In genomic region chr16:81779540-81780320, GRCh38 we compare ENCODE assay signal across 9 cellular contexts. TPM values are rescaled to one million over a fixed set of nuclear protein-coding genes. Genes with fewer than 3 reads are reported as not detected.
DNase-seq lines count a peak whose midpoint lies in the region; ATAC-seq, FAIRE-seq and TF ChIP-seq lines count a peak whose summit lies in the region.
"Had no signal": no experiment of that assay in that cellular context is flagged by ENCODE, and none has a peak within 500 bp of the region (broad histone marks: within the 10 kb centered on the region; RNA-seq: fewer than 3 reads in every experiment).

No MANE protein-coding gene starts in this region.

- no peaks in the 10 kb centered on the region for H3K79me2 ChIP-seq in endothelial cell of umbilical vein (ENCODE audit: control insufficient read depth, insufficient read depth, low read length)

- H3K9me3 ChIP-seq in Panc1 (ENCODE audit: control insufficient read depth, insufficient read depth, low read depth, low read length), result no peaks in the 10 kb centered on the region
- no peaks in the 10 kb centered on the region for H3K9me3 ChIP-seq in endothelial cell of umbilical vein (replicated peaks; ENCODE audit: control insufficient read depth, insufficient read depth, low read length)

- peak overlapping the region; percentile 28 to 78 for H3K27ac Mint-ChIP-seq in natural killer cell treated with Interleukin-12 subunit alpha and Interleukin-12 subunit beta and Interleukin-15 and Interleukin-18, amount 100 ng/mL, for 72 hours

- H3K36me3 Mint-ChIP-seq in natural killer cell treated with Interleukin-12 subunit alpha and Interleukin-12 subunit beta and Interleukin-15 and Interleukin-18, amount 100 ng/mL, for 72 hours, result no peaks in the 10 kb centered on the region

- DNase-seq in Panc1 (ENCODE audit: low read depth, low spot score), result no peak
- peak; percentile 12 for DNase-seq in endothelial cell of umbilical vein (ENCODE audit: low read depth, low spot score)
- peak; percentile 61 for DNase-seq in natural killer cell treated with Interleukin-12 subunit alpha and Interleukin-12 subunit beta and Interleukin-15 and Interleukin-18, amount 100 ng/mL, for 72 hours (ENCODE audit: low spot score)
- no peak for DNase-seq in NCI-H1105 treated with DMSO at 0.1 percent for 48 hours (lab: John Stamatoyannopoulos, UW)
- no peak for DNase-seq in GM13976 (ENCODE audit: low spot score)
- no peak for DNase-seq in NCI-H2227 treated with DMSO at 0.1 percent for 48 hours (lab: John Stamatoyannopoulos, UW)

- H4K20me1 ChIP-seq in endothelial cell of umbilical vein (replicated peaks; ENCODE audit: control insufficient read depth, extremely low read depth, insufficient read depth, low read length), result no peaks in the 10 kb centered on the region

- H3K27ac ChIP-seq in Panc1 (ENCODE audit: low read length) (no peak overlapping the region), endothelial cell of umbilical vein (ENCODE audit: insufficient read depth, low read depth, low read length) (no peak overlapping the region)
- H3K27ac ChIP-seq: VCaP had no signal

- dilution Hi-C loops in endothelial cell of umbilical vein (cut with MboI; ENCODE audit: extremely low pct_ligation_motif_present, low sequenced_read_pairs), result no loop called here

- in situ Hi-C loops in Panc1 (cut with HindIII; ENCODE audit: low pct_unique_long_range_greater_than_20kb, low sequenced_read_pairs) (no loop called here), GM13976 (cut with MboI; ENCODE audit: low sequenced_read_pairs, unreplicated experiment) (no loop called here)

- POLR2A ChIA-PET in Panc1 (lab: Charles Lee) (no interaction called here), endothelial cell of umbilical vein (lab: Charles Lee) (interaction anchor here (0.5 to 0.6 kb wide), 2 partner anchors 130 to 377 kb away, joined by 4 to 12 read pairs; no protein-coding TSS in a partner anchor)

- FAIRE-seq in endothelial cell of umbilical vein (lab: Jason Lieb, UNC), result no peak

- peaks cover 33 to 34% of the 10 kb centered on the region in 2 donors for H3K4me1 Mint-ChIP-seq in natural killer cell treated with Interleukin-12 subunit alpha and Interleukin-12 subunit beta and Interleukin-15 and Interleukin-18, amount 100 ng/mL, for 72 hours (ENCODE audit: low read depth in 2 of 2)

- TF ChIP-seq CTCF in GM12875 (IDR thresholded peaks at IDR 0.05; ENCODE audit: borderline replicate concordance, insufficient read depth, low read depth, low read length) (no peak), Panc1 (IDR thresholded peaks at IDR 0.05) (no peak), endothelial cell of umbilical vein (IDR thresholded peaks at IDR 0.05; ENCODE audit: extremely low read depth in 1 of 2, insufficient read depth in 1 of 2, low read depth in 1 of 2, low read length in 2 of 2) (no peak), GM13976 (IDR thresholded peaks at IDR 0.05; ENCODE audit: borderline replicate concordance, control extremely low read depth, extremely low read depth, insufficient read depth, missing control alignments) (no peak)

- H3K4me1 ChIP-seq in Panc1 (ENCODE audit: control insufficient read depth, insufficient read depth, low read length), result no peaks in the 10 kb centered on the region
- H3K4me1 ChIP-seq in endothelial cell of umbilical vein (ENCODE audit: control insufficient read depth, extremely low read depth, insufficient read depth, low read length), result peaks cover 6% of the 10 kb centered on the region

- no peaks in the 10 kb centered on the region for H3K9me3 Mint-ChIP-seq in natural killer cell treated with Interleukin-12 subunit alpha and Interleukin-12 subunit beta and Interleukin-15 and Interleukin-18, amount 100 ng/mL, for 72 hours

- no peaks in the 10 kb centered on the region for H3K27me3 Mint-ChIP-seq in natural killer cell treated with Interleukin-12 subunit alpha and Interleukin-12 subunit beta and Interleukin-15 and Interleukin-18, amount 100 ng/mL, for 72 hours

- H3K9ac ChIP-seq in endothelial cell of umbilical vein (replicated peaks; ENCODE audit: extremely low read depth, insufficient read depth, low read length), result peak overlapping the region; percentile 25

- peak overlapping the region; percentile 72 for H3K4me2 ChIP-seq in endothelial cell of umbilical vein (ENCODE audit: insufficient read depth, low read length)

- BruUV-seq in Panc1 (replicated peaks; lab: Mats Ljungman, UMichigan), result no TSS peak
- no TSS peak for BruUV-seq in endothelial cell of umbilical vein (replicated peaks; lab: Mats Ljungman, UMichigan)

- peak overlapping the region; percentile 96 for H2AFZ ChIP-seq in endothelial cell of umbilical vein (ENCODE audit: low read depth, low read length)

- no peaks in the 10 kb centered on the region for H3K27me3 ChIP-seq in Panc1 (ENCODE audit: control insufficient read depth, insufficient read depth, low read length)
- peaks cover 5% of the 10 kb centered on the region in 2 experiments for H3K27me3 ChIP-seq in endothelial cell of umbilical vein (ENCODE audit: control insufficient read depth in 2 of 2, insufficient read depth in 2 of 2, low read length in 2 of 2)

- no peaks in the 10 kb centered on the region for H3K9me1 ChIP-seq in endothelial cell of umbilical vein (replicated peaks; ENCODE audit: control insufficient read depth, extremely low read depth, insufficient read depth, low read length)

- H3K4me3 ChIP-seq in GM12875 (ENCODE audit: low read depth, low read length) (peak overlapping the region; percentile 81), Panc1 (ENCODE audit: low read depth in 2 of 2, low read length in 2 of 2) (peak overlapping the region; percentile 49 to 52), endothelial cell of umbilical vein (replicated peaks in 1 of 3; ENCODE audit: insufficient read depth in 1 of 3, low read depth in 1 of 3, low read length in 3 of 3) (peak overlapping the region; percentile 22 to 85 (median 59))

- no peak for TF ChIP-seq POLR2A in endothelial cell of umbilical vein (IDR thresholded peaks at IDR 0.05; ENCODE audit: low read depth, low read length)

- peak overlapping the region; percentile 94 for H3K4me3 Mint-ChIP-seq in natural killer cell treated with Interleukin-12 subunit alpha and Interleukin-12 subunit beta and Interleukin-15 and Interleukin-18, amount 100 ng/mL, for 72 hours

- ATAC-seq in HG02588 (IDR thresholded peaks at IDR 0.05; ENCODE audit: unreplicated experiment), result peak; percentile 19
- ATAC-seq in Panc1, result peak; percentile 58
- peak; percentile 55 to 57 for ATAC-seq in natural killer cell treated with Interleukin-12 subunit alpha and Interleukin-12 subunit beta and Interleukin-15 and Interleukin-18, amount 100 ng/mL, for 72 hours

- CTCF ChIA-PET in Panc1 (lab: Charles Lee), result no interaction called here
- CTCF ChIA-PET in endothelial cell of umbilical vein (lab: Charles Lee), result interaction anchor here (1.5 to 3.5 kb wide), 2 partner anchors 23 to 94 kb away, joined by 4 to 27 read pairs; no protein-coding TSS in a partner anchor

- no peaks in the 10 kb centered on the region for H3K36me3 ChIP-seq in Panc1 (ENCODE audit: control insufficient read depth, insufficient read depth, low read length)
- no peaks in the 10 kb centered on the region for H3K36me3 ChIP-seq in endothelial cell of umbilical vein (ENCODE audit: control insufficient read depth in 2 of 2, extremely low read depth in 1 of 2, insufficient read depth in 2 of 2, low read length in 2 of 2)

- intact Hi-C loops in Panc1 (cut with micrococcal nuclease; ENCODE audit: unreplicated experiment) (loop anchor here (10.0 kb wide), 1 partner anchor 95 kb away; no protein-coding TSS in a partner anchor), endothelial cell of umbilical vein (cut with micrococcal nuclease) (loop anchor here (1.0 to 2.0 kb wide), 3 partner anchors 23 to 465 kb away; partner anchors contain the start of gene GAN)

TF ChIP-seq in endothelial cell of umbilical vein, 7 proteins besides CTCF, POLR2A, EP300 and RAD21:
- TF ChIP-seq GATA2 (IDR thresholded peaks at IDR 0.05; ENCODE audit: insufficient read depth, insufficient read length, low read depth, low read length) (no peak), MYC (IDR thresholded peaks at IDR 0.05; ENCODE audit: low read depth, low read length) (no peak), POLR2AphosphoS5 (IDR thresholded peaks at IDR 0.05; ENCODE audit: insufficient read depth, low read depth, low read length) (no peak)

RNA-seq across cellular contexts. Expression of gene PLCG2, which starts 0.6 kb away (rescaled TPM):
- total RNA-seq in Panc1 (2021; ENCODE audit: unreplicated experiment) (10.8 TPM), endothelial cell of umbilical vein (9.6 and 13.6 TPM in 2 replicates)
- 5.4 TPM for polyA plus RNA-seq in Panc1 (2012; ENCODE audit: insufficient read length)
- 9.1 and 10.8 TPM in 2 replicates for polyA plus RNA-seq in endothelial cell of umbilical vein
- polyA plus RNA-seq in endothelial cell of umbilical vein (2011; cell fraction: cytosol; rRNA removed), result 5.2 and 7.0 TPM in 2 replicates
- polyA plus RNA-seq in endothelial cell of umbilical vein (2011; cell fraction: nucleus; rRNA removed), result 31.5 and 32.8 TPM in 2 replicates
- 5.4 and 5.8 TPM in 2 replicates for polyA plus RNA-seq in endothelial cell of umbilical vein (2012)
- 18.2 and 31.4 TPM in 2 replicates for polyA minus RNA-seq in endothelial cell of umbilical vein
- 2.6 TPM for polyA minus RNA-seq in endothelial cell of umbilical vein (2011; cell fraction: cytosol; rRNA and poly(A)+ RNA removed)
- 27.5 and 31.1 TPM in 2 replicates for polyA minus RNA-seq in endothelial cell of umbilical vein (2011; cell fraction: nucleus; rRNA and poly(A)+ RNA removed)
- total RNA-seq in natural killer cell treated with Interleukin-12 subunit alpha and Interleukin-12 subunit beta and Interleukin-15 and Interleukin-18, amount 100 ng/mL, for 72 hours, result 100 to 1,000 TPM in 1 of 2 donors, 10 to 100 TPM in 1; 73.4 to 101 TPM

Comparison
In these comparisons a context has a peak if more than half of its experiments do, and no peak if none do; other contexts are left out.
1. DNase-seq: peak in endothelial cell of umbilical vein (single experiment) and natural killer cell treated with Interleukin-12 subunit alpha and Interleukin-12 subunit beta and Interleukin-15 and Interleukin-18, amount 100 ng/mL, for 72 hours (single experiment); none in Panc1 (single experiment), NCI-H1105 treated with DMSO at 0.1 percent for 48 hours (single experiment), GM13976 (single experiment) and NCI-H2227 treated with DMSO at 0.1 percent for 48 hours (single experiment).
2. Peak in every context shown above with its lines, with median percentiles within 50 percentile points of each other: H3K4me3 ChIP-seq and ATAC-seq.